8 cellular contexts compared by ENCODE assay signal in genomic region chr12:64560395-64561301, GRCh38. TPM values are rescaled to one million over a fixed set of nuclear protein-coding genes. Genes with fewer than 3 reads are reported as not detected.
DNase-seq lines count a peak whose midpoint lies in the region; ATAC-seq lines count a peak whose summit lies in the region.

No MANE protein-coding gene starts in this region.

- ATAC-seq in HG02571 (IDR thresholded peaks at IDR 0.05; ENCODE audit: unreplicated experiment) (no peak), GM21381 (IDR thresholded peaks at IDR 0.05; ENCODE audit: unreplicated experiment) (no peak)

- DNase-seq in SIG-M5 treated with dmso at 0.1 percent for 504 hours (lab: John Stamatoyannopoulos, UW; ENCODE audit: unreplicated experiment) (peak; percentile 60), SIG-M5 (lab: John Stamatoyannopoulos, UW) (no peak), NCI-H69 (lab: John Stamatoyannopoulos, UW) (peak; percentile 63), epidermal melanocyte (ENCODE audit: insufficient read length, low spot score) (peak; percentile 57), renal cortical epithelial cell (ENCODE audit: low read depth) (peak; percentile 79)
- DNase-seq in activated CD4-positive, CD25-positive, alpha-beta regulatory T cell treated with anti-CD3 and anti-CD28 coated beads, Interleukin-2, amount 50 U/mL, for 72 hours, result no peak

RNA-seq across cellular contexts. Expression of gene RASSF3, which starts 49.6 kb away (rescaled TPM):
- total RNA-seq in renal cortical epithelial cell, result 16.0 and 29.7 TPM in 2 replicates

Comparison
In these comparisons a context has a peak if more than half of its experiments do, and no peak if none do; other contexts are left out.
1. DNase-seq: peak in SIG-M5 treated with dmso at 0.1 percent for 504 hours (single experiment), NCI-H69 (single experiment), epidermal melanocyte (single experiment) and renal cortical epithelial cell (single experiment); none in SIG-M5 (single experiment) and activated CD4-positive, CD25-positive, alpha-beta regulatory T cell treated with anti-CD3 and anti-CD28 coated beads, Interleukin-2, amount 50 U/mL, for 72 hours (single experiment).